In the genomic region with DNA sequence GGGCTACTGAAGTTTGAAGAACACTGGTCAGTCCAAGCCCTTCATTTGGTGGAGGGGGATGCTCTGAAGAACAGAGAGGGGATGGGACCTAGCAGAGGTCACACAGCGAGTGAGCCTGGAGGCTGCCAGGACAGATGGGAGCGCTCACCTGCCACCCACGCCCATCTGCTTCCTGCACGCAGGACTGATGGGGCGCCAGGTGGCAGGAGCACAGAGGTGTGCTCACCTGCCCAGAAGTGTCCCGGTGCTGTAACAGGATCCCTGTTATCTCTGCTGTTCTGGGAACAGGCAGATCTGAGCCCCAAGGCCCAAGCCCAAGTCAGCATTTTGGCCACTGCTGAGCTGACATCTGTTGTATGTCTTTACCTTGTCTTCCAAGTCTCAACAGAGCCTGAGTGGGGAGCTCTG, we compare ENCODE assay signal across 14 cellular contexts. TPM values are rescaled to one million over a fixed set of nuclear protein-coding genes. Genes with fewer than 3 reads are reported as not detected.
DNase-seq lines count a peak whose midpoint lies in the region; FAIRE-seq and TF ChIP-seq lines count a peak whose summit lies in the region.
"Had no signal": no experiment of that assay in that cellular context is flagged by ENCODE, and none has a peak within 500 bp of the region (broad histone marks: within the 10 kb centered on the region; RNA-seq: fewer than 3 reads in every experiment).

No MANE protein-coding gene starts in this region.

- no peak overlapping the region for H2AFZ ChIP-seq in endothelial cell of umbilical vein (ENCODE audit: low read depth, low read length)

- dilution Hi-C loops in endothelial cell of umbilical vein (cut with MboI; ENCODE audit: extremely low pct_ligation_motif_present, low sequenced_read_pairs) = no loop called here

- H3K4me3 ChIP-seq in endothelial cell of umbilical vein (replicated peaks in 1 of 3; ENCODE audit: insufficient read depth in 1 of 3, low read depth in 1 of 3, low read length in 3 of 3) (no peak overlapping the region), skeletal muscle satellite cell (ENCODE audit: low read length) (no peak overlapping the region)

- H3K4me2 ChIP-seq in endothelial cell of umbilical vein (ENCODE audit: insufficient read depth, low read length) = peak overlapping the region; percentile 64
- peak overlapping the region; percentile 25 for H3K4me2 ChIP-seq in skeletal muscle satellite cell (ENCODE audit: low read length)

- FAIRE-seq in endothelial cell of umbilical vein (lab: Jason Lieb, UNC) = no peak
- FAIRE-seq: GM18507 had no signal

- intact Hi-C loops in endothelial cell of umbilical vein (cut with micrococcal nuclease) = loop anchor here (2.0 kb wide), 1 partner anchor 112 kb away; no protein-coding TSS in a partner anchor

- H3K27ac ChIP-seq in endothelial cell of umbilical vein (ENCODE audit: insufficient read depth, low read depth, low read length) = peak overlapping the region; percentile 90

- TF ChIP-seq CTCF in endothelial cell of umbilical vein (IDR thresholded peaks at IDR 0.05; ENCODE audit: extremely low read depth in 1 of 2, insufficient read depth in 1 of 2, low read depth in 1 of 2, low read length in 2 of 2) = no peak

- CTCF ChIA-PET in endothelial cell of umbilical vein (lab: Charles Lee) = interaction anchor here (1.4 to 3.1 kb wide), 4 partner anchors 46 to 137 kb away, joined by 3 to 17 read pairs (median 8); no protein-coding TSS in a partner anchor

- no peaks in the 10 kb centered on the region for H4K20me1 ChIP-seq in endothelial cell of umbilical vein (replicated peaks; ENCODE audit: control insufficient read depth, extremely low read depth, insufficient read depth, low read length)

- H3K36me3 ChIP-seq in endothelial cell of umbilical vein (ENCODE audit: control insufficient read depth in 2 of 2, extremely low read depth in 1 of 2, insufficient read depth in 2 of 2, low read length in 2 of 2) (no peaks in the 10 kb centered on the region), skeletal muscle satellite cell (ENCODE audit: insufficient read depth, low read length) (no peaks in the 10 kb centered on the region)

- H3K4me1 ChIP-seq in endothelial cell of umbilical vein (ENCODE audit: control insufficient read depth, extremely low read depth, insufficient read depth, low read length) (peaks cover 78% of the 10 kb centered on the region), skeletal muscle satellite cell (ENCODE audit: control insufficient read depth, insufficient read depth, low read length) (peaks cover 64% of the 10 kb centered on the region)

- peak overlapping the region; percentile 81 for H3K9ac ChIP-seq in endothelial cell of umbilical vein (replicated peaks; ENCODE audit: extremely low read depth, insufficient read depth, low read length)
- peak overlapping the region; percentile 31 for H3K9ac ChIP-seq in skeletal muscle satellite cell (ENCODE audit: low read depth, low read length)

- H3K9me3 ChIP-seq in endothelial cell of umbilical vein (replicated peaks; ENCODE audit: control insufficient read depth, insufficient read depth, low read length) = no peaks in the 10 kb centered on the region
- no peaks in the 10 kb centered on the region for H3K9me3 ChIP-seq in skeletal muscle satellite cell (replicated peaks; ENCODE audit: low read length)

- POLR2A ChIA-PET in endothelial cell of umbilical vein (lab: Charles Lee) = interaction anchor here (0.5 kb wide), 1 partner anchor 182 kb away, joined by 4 read pairs; no protein-coding TSS in a partner anchor

- no TSS peak for BruUV-seq in endothelial cell of umbilical vein (replicated peaks; lab: Mats Ljungman, UMichigan)

- TF ChIP-seq POLR2A in endothelial cell of umbilical vein (IDR thresholded peaks at IDR 0.05; ENCODE audit: low read depth, low read length) = no peak

- peaks cover 54% of the 10 kb centered on the region for H3K79me2 ChIP-seq in endothelial cell of umbilical vein (ENCODE audit: control insufficient read depth, insufficient read depth, low read length)

- no peaks in the 10 kb centered on the region for H3K27me3 ChIP-seq in endothelial cell of umbilical vein (ENCODE audit: control insufficient read depth in 2 of 2, insufficient read depth in 2 of 2, low read length in 2 of 2)
- H3K27me3 ChIP-seq in skeletal muscle satellite cell (ENCODE audit: control insufficient read depth, insufficient read depth, low read length) = no peaks in the 10 kb centered on the region

- DNase-seq in DMS79 (lab: John Stamatoyannopoulos, UW) (peak; percentile 44), NCI-H2171 (lab: John Stamatoyannopoulos, UW) (peak; percentile 86), endothelial cell of umbilical vein (ENCODE audit: low read depth, low spot score) (no peak), EL (no peak), NAMALWA (ENCODE audit: low spot score) (no peak), NCI-H1694 treated with DMSO at 0.1 percent for 48 hours (lab: John Stamatoyannopoulos, UW) (no peak)
- DNase-seq: activated CD4-positive, alpha-beta memory T cell treated with anti-CD3 and anti-CD28 coated beads, Interleukin-2, amount 10 ng/mL, durations not matched to agents 7 days and 5 days; activated naive CD8-positive, alpha-beta T cell treated with anti-CD3 and anti-CD28 coated beads for 36 hours; nephron progenitor cell; stimulated activated naive CD8-positive, alpha-beta T cell treated with anti-CD3 and anti-CD28 coated beads, Interleukin-15, Interleukin-2, amounts not matched to agents 100 U/mL and 50 U/mL, for 24 hours had no signal

- H3K9me1 ChIP-seq in endothelial cell of umbilical vein (replicated peaks; ENCODE audit: control insufficient read depth, extremely low read depth, insufficient read depth, low read length) = no peaks in the 10 kb centered on the region

TF ChIP-seq in endothelial cell of umbilical vein, 7 proteins besides CTCF, POLR2A, EP300 and RAD21:
- no peak for TF ChIP-seq POLR2AphosphoS5 (IDR thresholded peaks at IDR 0.05; ENCODE audit: insufficient read depth, low read depth, low read length)
- no peak for TF ChIP-seq MYC (IDR thresholded peaks at IDR 0.05; ENCODE audit: low read depth, low read length)
- no peak for TF ChIP-seq FOS (IDR thresholded peaks at IDR 0.05; ENCODE audit: borderline replicate concordance, insufficient read depth, low read length)
- TF ChIP-seq GATA2 (IDR thresholded peaks at IDR 0.05; ENCODE audit: insufficient read depth, insufficient read length, low read depth, low read length) = no peak
- no peak for TF ChIP-seq EZH2 (IDR thresholded peaks at IDR 0.05; ENCODE audit: borderline replicate concordance, low read depth, low read length, severe bottlenecking)
- no peak for TF ChIP-seq JUN (IDR thresholded peaks at IDR 0.05; ENCODE audit: borderline replicate concordance, insufficient read depth, insufficient read length, low read depth)
- no peak for TF ChIP-seq MAX (IDR thresholded peaks at IDR 0.05; ENCODE audit: insufficient read depth, insufficient read length)

RNA-seq across cellular contexts. Expression of gene EPHB2, which starts 40.5 kb away (rescaled TPM):
- 69.1 and 69.5 TPM in 2 replicates for total RNA-seq in endothelial cell of umbilical vein
- polyA plus RNA-seq in endothelial cell of umbilical vein = 46.0 and 50.8 TPM in 2 replicates
- polyA plus RNA-seq in endothelial cell of umbilical vein (2011; cell fraction: cytosol; rRNA removed) = 38.3 and 38.5 TPM in 2 replicates
- 26.6 and 28.8 TPM in 2 replicates for polyA plus RNA-seq in endothelial cell of umbilical vein (2011; cell fraction: nucleus; rRNA removed)
- polyA plus RNA-seq in endothelial cell of umbilical vein (2012) = 72.1 and 77.1 TPM in 2 replicates
- polyA minus RNA-seq in endothelial cell of umbilical vein = 78.6 and 80.2 TPM in 2 replicates
- polyA minus RNA-seq in endothelial cell of umbilical vein (2011; cell fraction: cytosol; rRNA and poly(A)+ RNA removed) = 3.1 TPM
- polyA minus RNA-seq in endothelial cell of umbilical vein (2011; cell fraction: nucleus; rRNA and poly(A)+ RNA removed) = 33.2 and 36.8 TPM in 2 replicates
- total RNA-seq in skeletal muscle satellite cell (2012; rRNA removed) = 2.6 and 3.8 TPM in 2 replicates
- total RNA-seq: activated CD4-positive, alpha-beta memory T cell treated with anti-CD3 and anti-CD28 coated beads, Interleukin-2, amount 10 ng/mL, durations not matched to agents 7 days and 5 days; T-helper 1 cell treated with Interleukin-12 subunit alpha and Interleukin-12 subunit beta and Interleukin-4 antibody, amounts not matched to agents 30 ng/mL and 1 ng/mL, for 36 hours had no signal
- polyA plus RNA-seq: IgD-negative memory B cell had no signal

Comparison
In these comparisons a context has a peak if more than half of its experiments do, and no peak if none do; other contexts are left out.
1. DNase-seq: peak in DMS79 (single experiment) and NCI-H2171 (single experiment); none in endothelial cell of umbilical vein (single experiment), EL (single experiment), NAMALWA (single experiment) and NCI-H1694 treated with DMSO at 0.1 percent for 48 hours (single experiment).